ENCODE assay signal across 10 cellular contexts in the genomic region with DNA sequence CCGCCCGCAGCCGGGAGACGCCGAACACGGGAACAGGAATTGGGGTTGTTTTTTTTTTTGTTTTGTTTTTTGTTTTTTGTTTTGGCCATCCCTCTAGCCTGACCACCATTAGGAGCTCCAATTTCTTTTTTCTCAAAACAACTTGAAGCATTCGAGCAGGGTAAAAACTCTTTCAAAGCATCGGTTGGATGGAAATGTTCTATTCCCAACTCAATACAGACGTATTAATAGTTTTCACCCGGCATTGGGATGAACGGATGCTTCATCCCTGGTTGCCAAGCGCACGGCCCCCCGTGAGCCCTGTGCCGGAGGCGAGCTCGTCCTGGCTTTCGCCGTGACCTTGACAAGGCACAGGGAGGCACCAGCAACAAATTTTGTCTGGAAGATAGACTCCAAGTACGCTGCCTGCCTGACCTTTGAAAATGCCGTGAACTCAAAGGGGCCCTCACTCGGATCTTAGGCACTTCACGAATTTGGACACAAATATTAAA. TPM values are rescaled to one million over a fixed set of nuclear protein-coding genes. Genes with fewer than 3 reads are reported as not detected.
A peak's percentile ranks its signal among the peaks of the same experiment; 100 is the strongest.
DNase-seq lines count a peak whose midpoint lies in the region; ATAC-seq, FAIRE-seq and TF ChIP-seq lines count a peak whose summit lies in the region.
"Had no signal": no experiment of that assay in that cellular context is flagged by ENCODE, and none has a peak within 500 bp of the region (broad histone marks: within the 10 kb centered on the region; RNA-seq: fewer than 3 reads in every experiment).

No MANE protein-coding gene starts in this region.

- no peaks in the 10 kb centered on the region for H4K20me1 ChIP-seq in HepG2 (ENCODE audit: insufficient read depth, low read length)

- peak overlapping the region; percentile 74 for H3K4me2 ChIP-seq in HepG2 (ENCODE audit: low read depth, low read length)

- no peak for FAIRE-seq in HepG2 (lab: Jason Lieb, UNC)

- no peak overlapping the region for H2AFZ ChIP-seq in HepG2 (ENCODE audit: low read length)

- H3K9me3 ChIP-seq in HepG2 (ENCODE audit: low read length), result no peaks in the 10 kb centered on the region
- no peaks in the 10 kb centered on the region for H3K9me3 ChIP-seq in right lobe of liver
- H3K9me3 ChIP-seq in T-helper 17 cell (ENCODE audit: control insufficient read depth, low read length, poor library complexity, severe bottlenecking), result no peaks in the 10 kb centered on the region
- H3K9me3 ChIP-seq in effector memory CD4-positive, alpha-beta T cell (ENCODE audit: control insufficient read depth, low read length), result no peaks in the 10 kb centered on the region

- H3K4me1 ChIP-seq in HepG2 (ENCODE audit: insufficient read depth, low read length), result peaks cover 14% of the 10 kb centered on the region
- peaks cover 0 to 7% (median 0%) of the 10 kb centered on the region in 4 donors for H3K4me1 ChIP-seq in right lobe of liver
- no peaks in the 10 kb centered on the region for H3K4me1 ChIP-seq in effector memory CD4-positive, alpha-beta T cell (ENCODE audit: control insufficient read depth, insufficient read depth, low read length, poor library complexity, severe bottlenecking)

- H3K36me3 ChIP-seq in HepG2 (replicated peaks in 1 of 2; ENCODE audit: control insufficient read depth in 1 of 2, insufficient read depth in 2 of 2, low read length in 2 of 2), result no peaks in the 10 kb centered on the region
- no peaks in the 10 kb centered on the region for H3K36me3 ChIP-seq in right lobe of liver
- H3K36me3 ChIP-seq in effector memory CD4-positive, alpha-beta T cell (ENCODE audit: control insufficient read depth, insufficient read depth, low read length), result no peaks in the 10 kb centered on the region

- H3K4me3 Mint-ChIP-seq in T-helper 17 cell (peak overlapping the region; percentile 82), memory B cell (peak overlapping the region; percentile 55)

- no TSS peak for BruUV-seq in HepG2 (replicated peaks; lab: Mats Ljungman, UMichigan)

- H3K27me3 Mint-ChIP-seq in T-helper 17 cell (peaks cover 5% of the 10 kb centered on the region), memory B cell (peaks cover 17% of the 10 kb centered on the region)

- H3K27ac Mint-ChIP-seq in T-helper 17 cell (no peak overlapping the region), memory B cell (no peak overlapping the region)

- no peak for TF ChIP-seq POLR2A in HepG2 (IDR thresholded peaks at IDR 0.05; ENCODE audit: insufficient read depth in 1 of 2, low read depth in 2 of 2, low read length in 2 of 2)
- TF ChIP-seq POLR2A in right lobe of liver (IDR thresholded peaks at IDR 0.05), result no peak

- CTCF ChIA-PET in HepG2 (lab: Yijun Ruan, JAX; ENCODE audit: low intra/inter-chr PET ratio, low total read pairs), result no interaction called here

- H3K36me3 Mint-ChIP-seq in T-helper 17 cell (ENCODE audit: low read depth) (no peaks in the 10 kb centered on the region), memory B cell (no peaks in the 10 kb centered on the region)

- TF ChIP-seq CTCF in HepG2 (CRISPR knock-in tag; IDR thresholded peaks at IDR 0.05) (no peak), right lobe of liver (IDR thresholded peaks at IDR 0.05) (peak in 2 of 4 donors; percentile 3 to 33)

- intact Hi-C loops in HepG2 (cut with micrococcal nuclease; ENCODE audit: unreplicated experiment) (loop anchor here (2.0 to 5.0 kb wide), 2 partner anchors 45 to 133 kb away; no protein-coding TSS in a partner anchor), right lobe of liver (cut with DNase I) (no loop called here)

- WGBS in HepG2 (ENCODE audit: low lambda C conversion rate), result 1% methylated on average over 14 of the region's 23 CpGs
- WGBS in right lobe of liver (ENCODE audit: insufficient coverage, low coverage, low lambda C conversion rate, missing lambda C conversion rate), result 30% methylated on average over 13 of the region's 23 CpGs

- H3K4me3 ChIP-seq in HepG2 (replicated peaks in 1 of 3; ENCODE audit: insufficient read depth in 1 of 3, low read depth in 2 of 3, low read length in 3 of 3), result peak overlapping the region; percentile 48 to 62 (median 61); a peak in 4 of 6 replicates
- H3K4me3 ChIP-seq in right lobe of liver, result peak overlapping the region in 1 of 3 donors; percentile 32
- no peak overlapping the region for H3K4me3 ChIP-seq in effector memory CD4-positive, alpha-beta T cell (ENCODE audit: insufficient read depth, low read depth, low read length, poor library complexity, severe bottlenecking)

- DNase-seq in HepG2 (ENCODE audit: low spot score) (no peak), right lobe of liver (no peak), T-helper 17 cell (no peak), memory B cell (ENCODE audit: low spot score in 2 of 2) (no peak), NCI-H1694 treated with DMSO at 0.1 percent for 48 hours (lab: John Stamatoyannopoulos, UW) (no peak), GM19240 (ENCODE audit: insufficient read length, low spot score) (no peak)
- no peak for DNase-seq in effector memory CD4-positive, alpha-beta T cell
- DNase-seq: kidney glomerular epithelial cell, MV-4-11 had no signal

- in situ Hi-C loops in HepG2 (cut with HindIII; ENCODE audit: extremely low pct_ligation_motif_present, low pct_unique_long_range_greater_than_20kb), result no loop called here

- TF ChIP-seq EP300 in HepG2 (IDR thresholded peaks at IDR 0.05; ENCODE audit: low read depth in 2 of 2, low read length in 2 of 2) (no peak), HepG2 (CRISPR knock-in tag; IDR thresholded peaks at IDR 0.05; ENCODE audit: borderline replicate concordance) (no peak)

- H3K27me3 ChIP-seq in HepG2 (ENCODE audit: control insufficient read depth in 1 of 2, insufficient read depth in 2 of 2, low read length in 2 of 2) (no peaks in the 10 kb centered on the region), right lobe of liver (peaks cover 0 to 15% of the 10 kb centered on the region in 2 donors)
- H3K27me3 ChIP-seq in effector memory CD4-positive, alpha-beta T cell (replicated peaks; ENCODE audit: control insufficient read depth, insufficient read depth, low read length, poor library complexity, severe bottlenecking), result no peaks in the 10 kb centered on the region

- H3K4me1 Mint-ChIP-seq in T-helper 17 cell (no peaks in the 10 kb centered on the region), memory B cell (no peaks in the 10 kb centered on the region)

- TF ChIP-seq RAD21 in HepG2 (CRISPR knock-in tag; IDR thresholded peaks at IDR 0.05), result no peak

- no peak overlapping the region for H3K9ac ChIP-seq in HepG2 (ENCODE audit: insufficient read depth, low read depth, low read length)

- ATAC-seq in HepG2 (peak; percentile 19), right lobe of liver (no peak), T-helper 17 cell (no peak), memory B cell (ENCODE audit: low read depth) (no peak), GM19467 (IDR thresholded peaks at IDR 0.05; ENCODE audit: unreplicated experiment) (no peak)

- H3K9me3 Mint-ChIP-seq in memory B cell, result no peaks in the 10 kb centered on the region

- H3K79me2 ChIP-seq in HepG2 (ENCODE audit: insufficient read depth, low read length), result no peaks in the 10 kb centered on the region

- POLR2A ChIA-PET in HepG2 (lab: Yijun Ruan, JAX), result no interaction called here

- H3K27ac ChIP-seq in HepG2 (ENCODE audit: extremely low read length, insufficient read depth, low read length), result no peak overlapping the region
- no peak overlapping the region for H3K27ac ChIP-seq in right lobe of liver
- H3K27ac ChIP-seq in effector memory CD4-positive, alpha-beta T cell (ENCODE audit: insufficient read depth, low read length, poor library complexity, severe bottlenecking), result no peak overlapping the region

TF ChIP-seq in HepG2, 621 proteins besides CTCF, POLR2A, EP300 and RAD21:
- no peak for TF ChIP-seq RCOR2 (CRISPR knock-in tag; IDR thresholded peaks at IDR 0.05)
- TF ChIP-seq, protein P1, sequence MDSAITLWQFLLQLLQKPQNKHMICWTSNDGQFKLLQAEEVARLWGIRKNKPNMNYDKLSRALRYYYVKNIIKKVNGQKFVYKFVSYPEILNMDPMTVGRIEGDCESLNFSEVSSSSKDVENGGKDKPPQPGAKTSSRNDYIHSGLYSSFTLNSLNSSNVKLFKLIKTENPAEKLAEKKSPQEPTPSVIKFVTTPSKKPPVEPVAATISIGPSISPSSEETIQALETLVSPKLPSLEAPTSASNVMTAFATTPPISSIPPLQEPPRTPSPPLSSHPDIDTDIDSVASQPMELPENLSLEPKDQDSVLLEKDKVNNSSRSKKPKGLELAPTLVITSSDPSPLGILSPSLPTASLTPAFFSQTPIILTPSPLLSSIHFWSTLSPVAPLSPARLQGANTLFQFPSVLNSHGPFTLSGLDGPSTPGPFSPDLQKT (CRISPR knock-in tag; IDR thresholded peaks at IDR 0.05; ENCODE audit: borderline replicate concordance), result no peak
- no peak for TF ChIP-seq ZNF562 (CRISPR knock-in tag; IDR thresholded peaks at IDR 0.05; ENCODE audit: borderline replicate concordance)
- no peak for TF ChIP-seq RNF2 (conservative IDR thresholded peaks at IDR 0.05; ENCODE audit: low read depth)
- no peak for TF ChIP-seq DMAP1 (CRISPR knock-in tag; IDR thresholded peaks at IDR 0.05)
- TF ChIP-seq IKZF4 (CRISPR knock-in tag; IDR thresholded peaks at IDR 0.05; ENCODE audit: borderline replicate concordance, low read depth, not compliant biosample characterization), result no peak

RNA-seq across cellular contexts. Expression of a gene that starts 0.4 kb away (rescaled TPM):
- total RNA-seq in HepG2 (2016; rRNA removed; fragmentation: Illumina TruSeq; extraction: Trizol) (3.4 and 3.9 TPM in 2 replicates), right lobe of liver (under 1 TPM in 1 of 6 experiments, not detected in 5; 0.09 TPM), T-helper 17 cell (under 1 TPM in 1 of 2 donors, not detected in 1; 0.16 TPM)
- 3.3 and 3.9 TPM in 2 replicates for total RNA-seq in HepG2 (2016; cell fraction: cytosol; rRNA removed; fragmentation: Illumina TruSeq; extraction: Trizol; ENCODE audit: low read depth)
- 2.9 and 4.0 TPM in 2 replicates for total RNA-seq in HepG2 (2016; cell fraction: insoluble cytoplasmic fraction; rRNA removed; fragmentation: Illumina TruSeq; extraction: Trizol)
- 2.4 and 2.6 TPM in 2 replicates for total RNA-seq in HepG2 (2016; cell fraction: membrane; rRNA removed; fragmentation: Illumina TruSeq; extraction: Trizol)
- 3.2 and 3.3 TPM in 2 replicates for total RNA-seq in HepG2 (2016; cell fraction: nucleus; rRNA removed; fragmentation: Illumina TruSeq; extraction: Trizol)
- polyA plus RNA-seq in HepG2 (2011; rRNA removed), result 6.4 and 7.6 TPM in 2 replicates
- 4.1 and 4.8 TPM in 2 replicates for polyA plus RNA-seq in HepG2 (2011; cell fraction: cytosol; rRNA removed)
- polyA plus RNA-seq in HepG2 (2011; cell fraction: nucleus; rRNA removed), result 11.2 and 11.9 TPM in 2 replicates
- 2.9 and 3.3 TPM in 2 replicates for polyA plus RNA-seq in HepG2 (2012)
- 0.37 and 0.47 TPM in 2 replicates for polyA plus RNA-seq in HepG2 (2016; cell fraction: cytosol; fragmentation: Illumina TruSeq; extraction: Trizol; ENCODE audit: low read depth)
- polyA plus RNA-seq in HepG2 (2016; cell fraction: insoluble cytoplasmic fraction; fragmentation: Illumina TruSeq; extraction: Trizol; ENCODE audit: low read depth), result 2.8 and 3.0 TPM in 2 replicates
- polyA plus RNA-seq in HepG2 (2016; cell fraction: membrane; fragmentation: Illumina TruSeq; extraction: Trizol; ENCODE audit: low read depth), result 0.81 and 0.82 TPM in 2 replicates
- polyA plus RNA-seq in HepG2 (2016; cell fraction: nucleus; fragmentation: Illumina TruSeq; extraction: Trizol; ENCODE audit: insufficient read depth, low read depth), result 8.2 and 11.1 TPM in 2 replicates
- 4.0 and 5.5 TPM in 2 replicates for polyA minus RNA-seq in HepG2 (2011; rRNA and poly(A)+ RNA removed; ENCODE audit: low replicate concordance)
- 2.2 and 3.0 TPM in 2 replicates for polyA minus RNA-seq in HepG2 (2011; cell fraction: cytosol; rRNA and poly(A)+ RNA removed)
- 7.3 and 8.0 TPM in 2 replicates for polyA minus RNA-seq in HepG2 (2011; cell fraction: nucleus; rRNA and poly(A)+ RNA removed)
